Comparison of ENCODE assay signal across 2 cellular contexts in the genomic region with DNA sequence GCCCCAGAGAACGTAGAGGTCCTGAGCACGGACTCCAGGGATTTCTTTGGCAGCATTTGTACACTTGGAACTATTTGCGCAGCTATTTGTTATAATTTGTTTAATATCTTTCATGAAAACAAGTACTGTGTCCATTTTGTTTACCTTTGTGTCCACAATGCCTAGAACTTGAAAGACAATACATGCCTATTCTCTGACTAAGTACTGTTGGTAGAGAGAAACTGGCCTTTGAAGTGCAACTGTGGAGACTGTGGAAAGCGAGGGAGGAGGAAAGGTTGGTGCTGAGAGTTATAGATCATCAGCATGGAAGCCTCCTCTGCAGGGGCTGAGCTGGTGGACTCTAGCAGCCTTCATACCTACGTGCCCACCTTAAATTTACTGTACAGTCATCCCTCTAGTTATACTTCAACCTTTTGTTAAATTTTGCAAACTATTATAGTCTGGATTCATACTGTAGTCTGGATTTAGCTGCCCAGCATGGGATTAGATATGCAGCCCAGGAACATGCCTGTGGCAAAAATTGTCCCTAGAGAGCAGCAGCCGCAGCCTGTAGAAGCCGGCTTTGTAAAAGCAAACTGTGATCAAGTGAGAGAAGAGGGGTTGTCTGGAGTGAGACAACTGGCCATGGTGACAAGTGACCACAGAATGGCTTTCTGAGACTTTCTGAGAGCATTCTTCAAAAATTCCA.
A peak's percentile ranks its signal among the peaks of the same experiment; 100 is the strongest.
TF ChIP-seq lines count a peak whose summit lies in the region.

No MANE protein-coding gene starts in this region.

TF ChIP-seq in HepG2, 621 proteins besides CTCF, POLR2A, EP300 and RAD21 (continues in another document):
- TF ChIP-seq ZNF75D (CRISPR knock-in tag; IDR thresholded peaks at IDR 0.05; ENCODE audit: borderline replicate concordance) (no peak), FOXA1 (IDR thresholded peaks at IDR 0.05) (0 out of 2 replicates have a peak, but pooled peaks have one; percentile 44), FOXA1 (CRISPR knock-in tag; IDR thresholded peaks at IDR 0.05) (peak; percentile 55), ZSCAN9 (CRISPR knock-in tag; IDR thresholded peaks at IDR 0.05; ENCODE audit: borderline replicate concordance) (peak; percentile 33; the same call in 1 of the 2 replicates), ATF7 (IDR thresholded peaks at IDR 0.05) (no peak), ATF7 (CRISPR knock-in tag; IDR thresholded peaks at IDR 0.05) (no peak), NCOA2 (CRISPR knock-in tag; IDR thresholded peaks at IDR 0.05) (peak; percentile 71), HOXD1 (CRISPR knock-in tag; IDR thresholded peaks at IDR 0.05) (no peak), NCOA1 (CRISPR knock-in tag; IDR thresholded peaks at IDR 0.05) (no peak)
- TF ChIP-seq, protein P1, sequence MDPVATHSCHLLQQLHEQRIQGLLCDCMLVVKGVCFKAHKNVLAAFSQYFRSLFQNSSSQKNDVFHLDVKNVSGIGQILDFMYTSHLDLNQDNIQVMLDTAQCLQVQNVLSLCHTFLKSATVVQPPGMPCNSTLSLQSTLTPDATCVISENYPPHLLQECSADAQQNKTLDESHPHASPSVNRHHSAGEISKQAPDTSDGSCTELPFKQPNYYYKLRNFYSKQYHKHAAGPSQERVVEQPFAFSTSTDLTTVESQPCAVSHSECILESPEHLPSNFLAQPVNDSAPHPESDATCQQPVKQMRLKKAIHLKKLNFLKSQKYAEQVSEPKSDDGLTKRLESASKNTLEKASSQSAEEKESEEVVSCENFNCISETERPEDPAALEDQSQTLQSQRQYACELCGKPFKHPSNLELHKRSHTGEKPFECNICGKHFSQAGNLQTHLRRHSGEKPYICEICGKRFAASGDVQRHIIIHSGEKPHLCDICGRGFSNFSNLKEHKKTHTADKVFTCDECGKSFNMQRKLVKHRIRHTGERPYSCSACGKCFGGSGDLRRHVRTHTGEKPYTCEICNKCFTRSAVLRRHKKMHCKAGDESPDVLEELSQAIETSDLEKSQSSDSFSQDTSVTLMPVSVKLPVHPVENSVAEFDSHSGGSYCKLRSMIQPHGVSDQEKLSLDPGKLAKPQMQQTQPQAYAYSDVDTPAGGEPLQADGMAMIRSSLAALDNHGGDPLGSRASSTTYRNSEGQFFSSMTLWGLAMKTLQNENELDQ (CRISPR knock-in tag; IDR thresholded peaks at IDR 0.05; ENCODE audit: borderline replicate concordance), result no peak
- TF ChIP-seq, protein P2, sequence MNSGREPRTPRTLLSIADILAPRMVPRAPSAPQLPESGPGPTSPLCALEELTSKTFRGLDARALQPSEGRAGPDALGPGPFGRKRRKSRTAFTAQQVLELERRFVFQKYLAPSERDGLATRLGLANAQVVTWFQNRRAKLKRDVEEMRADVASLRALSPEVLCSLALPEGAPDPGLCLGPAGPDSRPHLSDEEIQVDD (CRISPR knock-in tag; IDR thresholded peaks at IDR 0.05; ENCODE audit: borderline replicate concordance), result no peak
- TF ChIP-seq, protein P3, sequence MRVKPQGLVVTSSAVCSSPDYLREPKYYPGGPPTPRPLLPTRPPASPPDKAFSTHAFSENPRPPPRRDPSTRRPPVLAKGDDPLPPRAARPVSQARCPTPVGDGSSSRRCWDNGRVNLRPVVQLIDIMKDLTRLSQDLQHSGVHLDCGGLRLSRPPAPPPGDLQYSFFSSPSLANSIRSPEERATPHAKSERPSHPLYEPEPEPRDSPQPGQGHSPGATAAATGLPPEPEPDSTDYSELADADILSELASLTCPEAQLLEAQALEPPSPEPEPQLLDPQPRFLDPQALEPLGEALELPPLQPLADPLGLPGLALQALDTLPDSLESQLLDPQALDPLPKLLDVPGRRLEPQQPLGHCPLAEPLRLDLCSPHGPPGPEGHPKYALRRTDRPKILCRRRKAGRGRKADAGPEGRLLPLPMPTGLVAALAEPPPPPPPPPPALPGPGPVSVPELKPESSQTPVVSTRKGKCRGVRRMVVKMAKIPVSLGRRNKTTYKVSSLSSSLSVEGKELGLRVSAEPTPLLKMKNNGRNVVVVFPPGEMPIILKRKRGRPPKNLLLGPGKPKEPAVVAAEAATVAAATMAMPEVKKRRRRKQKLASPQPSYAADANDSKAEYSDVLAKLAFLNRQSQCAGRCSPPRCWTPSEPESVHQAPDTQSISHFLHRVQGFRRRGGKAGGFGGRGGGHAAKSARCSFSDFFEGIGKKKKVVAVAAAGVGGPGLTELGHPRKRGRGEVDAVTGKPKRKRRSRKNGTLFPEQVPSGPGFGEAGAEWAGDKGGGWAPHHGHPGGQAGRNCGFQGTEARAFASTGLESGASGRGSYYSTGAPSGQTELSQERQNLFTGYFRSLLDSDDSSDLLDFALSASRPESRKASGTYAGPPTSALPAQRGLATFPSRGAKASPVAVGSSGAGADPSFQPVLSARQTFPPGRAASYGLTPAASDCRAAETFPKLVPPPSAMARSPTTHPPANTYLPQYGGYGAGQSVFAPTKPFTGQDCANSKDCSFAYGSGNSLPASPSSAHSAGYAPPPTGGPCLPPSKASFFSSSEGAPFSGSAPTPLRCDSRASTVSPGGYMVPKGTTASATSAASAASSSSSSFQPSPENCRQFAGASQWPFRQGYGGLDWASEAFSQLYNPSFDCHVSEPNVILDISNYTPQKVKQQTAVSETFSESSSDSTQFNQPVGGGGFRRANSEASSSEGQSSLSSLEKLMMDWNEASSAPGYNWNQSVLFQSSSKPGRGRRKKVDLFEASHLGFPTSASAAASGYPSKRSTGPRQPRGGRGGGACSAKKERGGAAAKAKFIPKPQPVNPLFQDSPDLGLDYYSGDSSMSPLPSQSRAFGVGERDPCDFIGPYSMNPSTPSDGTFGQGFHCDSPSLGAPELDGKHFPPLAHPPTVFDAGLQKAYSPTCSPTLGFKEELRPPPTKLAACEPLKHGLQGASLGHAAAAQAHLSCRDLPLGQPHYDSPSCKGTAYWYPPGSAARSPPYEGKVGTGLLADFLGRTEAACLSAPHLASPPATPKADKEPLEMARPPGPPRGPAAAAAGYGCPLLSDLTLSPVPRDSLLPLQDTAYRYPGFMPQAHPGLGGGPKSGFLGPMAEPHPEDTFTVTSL (CRISPR knock-in tag; IDR thresholded peaks at IDR 0.05; ENCODE audit: borderline replicate concordance), result peak; percentile 30; the same call in 1 of the 2 replicates

TF ChIP-seq in HEK293T, 16 proteins besides CTCF, POLR2A, EP300 and RAD21:
- TF ChIP-seq TARDBP (IDR thresholded peaks at IDR 0.05) (no peak), HDGF (IDR thresholded peaks at IDR 0.05; ENCODE audit: borderline replicate concordance) (no peak), SUZ12 (IDR thresholded peaks at IDR 0.05) (no peak), L3MBTL2 (conservative IDR thresholded peaks at IDR 0.05) (no peak), BHLHE40 (IDR thresholded peaks at IDR 0.05; ENCODE audit: borderline replicate concordance) (no peak), ARNT (IDR thresholded peaks at IDR 0.05) (no peak), LEF1 (IDR thresholded peaks at IDR 0.05; ENCODE audit: borderline replicate concordance) (no peak)
- TF ChIP-seq, protein P4, sequence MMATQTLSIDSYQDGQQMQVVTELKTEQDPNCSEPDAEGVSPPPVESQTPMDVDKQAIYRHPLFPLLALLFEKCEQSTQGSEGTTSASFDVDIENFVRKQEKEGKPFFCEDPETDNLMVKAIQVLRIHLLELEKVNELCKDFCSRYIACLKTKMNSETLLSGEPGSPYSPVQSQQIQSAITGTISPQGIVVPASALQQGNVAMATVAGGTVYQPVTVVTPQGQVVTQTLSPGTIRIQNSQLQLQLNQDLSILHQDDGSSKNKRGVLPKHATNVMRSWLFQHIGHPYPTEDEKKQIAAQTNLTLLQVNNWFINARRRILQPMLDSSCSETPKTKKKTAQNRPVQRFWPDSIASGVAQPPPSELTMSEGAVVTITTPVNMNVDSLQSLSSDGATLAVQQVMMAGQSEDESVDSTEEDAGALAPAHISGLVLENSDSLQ (IDR thresholded peaks at IDR 0.05), result no peak
